Comparison of ENCODE assay signal across 25 cellular contexts in the genomic region with DNA sequence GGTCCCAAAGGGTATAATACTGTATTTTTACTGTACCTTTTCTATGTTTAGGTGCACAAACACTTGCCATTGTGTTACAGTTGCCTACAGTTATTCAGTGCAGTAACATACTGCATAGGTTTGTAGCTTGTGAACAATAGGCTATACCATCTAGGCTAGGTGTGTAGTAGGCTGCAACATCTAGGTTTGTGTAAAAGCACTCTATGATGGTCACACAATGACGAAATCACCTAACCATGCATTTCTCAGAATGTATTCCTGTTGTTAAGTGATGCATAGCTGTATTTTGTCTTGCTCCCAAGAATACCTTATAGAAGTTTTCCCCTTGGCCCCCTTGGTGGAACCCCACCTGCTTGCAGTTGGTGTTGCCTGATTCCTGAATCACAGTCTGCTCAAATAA. TPM values are rescaled to one million over a fixed set of nuclear protein-coding genes. Genes with fewer than 3 reads are reported as not detected.
"Had no signal": no experiment of that assay in that cellular context is flagged by ENCODE, and none has a peak within 500 bp of the region (broad histone marks: within the 10 kb centered on the region; RNA-seq: fewer than 3 reads in every experiment).

No MANE protein-coding gene starts in this region.

- H3K36me3 ChIP-seq: SJSA1 had no signal

- H3K27ac ChIP-seq: KMS-11, SJSA1, SK-N-MC had no signal

- ATAC-seq: HepG2 had no signal

- DNase-seq: IMR-90, Kasumi-1, MM.1S, NCI-H1092 treated with DMSO at 0.1 percent for 48 hours, NCI-H1436, NCI-H187, NCI-H2029, NCI-H2081 treated with DMSO at 0.1 percent for 48 hours, NCI-H2171, NCI-H226, NCI-H446, NCI-H510A, NCI-H524 treated with DMSO at 0.1 percent for 48 hours, NCI-H69, NCI-H774, Right ventricle myocardium superior, RPMI8226, SIG-M5 had no signal

- H3K4me3 ChIP-seq: SJSA1, SK-N-MC had no signal

- H3K4me2 ChIP-seq: KMS-11 had no signal

- H3K9ac ChIP-seq: KMS-11 had no signal

- FAIRE-seq: HepG2, RCC 7860 had no signal

- H3K27me3 ChIP-seq: SJSA1 had no signal

RNA-seq across cellular contexts. Expression of a gene that starts 54.9 kb away (rescaled TPM):
- total RNA-seq: HepG2, HT1080, IMR-90, M059J, Right ventricle myocardium superior, SJSA1 had no signal
- polyA plus RNA-seq: HepG2, IMR-90 had no signal
